7 cellular contexts compared by ENCODE assay signal in genomic region chr7:77154917-77155463, GRCh38. TPM values are rescaled to one million over a fixed set of nuclear protein-coding genes. Genes with fewer than 3 reads are reported as not detected.
DNase-seq lines count a peak whose midpoint lies in the region; ATAC-seq, FAIRE-seq and TF ChIP-seq lines count a peak whose summit lies in the region.
"Not testable (repeated sequence)": the region's sequence is repeated elsewhere in the genome, so short reads cannot be mapped to it uniquely, and the experiment has no call there.

No MANE protein-coding gene starts in this region.

- H3K9me1 ChIP-seq in K562 (ENCODE audit: control insufficient read depth, insufficient read depth, low read length): not testable (repeated sequence)

- H2BK15ac ChIP-seq in mesendoderm (replicated peaks; ENCODE audit: low read depth): not testable (repeated sequence)

- not testable (repeated sequence) for H3K79me2 ChIP-seq in PC-3 (ENCODE audit: low read length); K562 (ENCODE audit: control insufficient read depth, insufficient read depth, low read length); mesendoderm (ENCODE audit: control insufficient read depth, insufficient read depth, low read length)

- FAIRE-seq in GM18507 (lab: Jason Lieb, UNC) (peak; percentile 77), K562 (lab: Jason Lieb, UNC) (peak; percentile 76)

- BruUV-seq in PC-3 (replicated peaks; lab: Mats Ljungman, UMichigan); K562 (replicated peaks; lab: Mats Ljungman, UMichigan): not testable (repeated sequence)

- H3K18ac ChIP-seq in mesendoderm (ENCODE audit: low read length): not testable (repeated sequence)

- not testable (repeated sequence) for H4K5ac ChIP-seq in mesendoderm (ENCODE audit: low read length)

- not testable (repeated sequence) for TF ChIP-seq EP300 in K562 (IDR thresholded peaks at IDR 0.05; ENCODE audit: low read length)

- H3K4me1 ChIP-seq in PC-3 (ENCODE audit: insufficient read depth, low read length); K562 (replicated peaks in 1 of 2; ENCODE audit: control insufficient read depth in 2 of 2, insufficient read depth in 2 of 2, low read length in 2 of 2); mesendoderm (ENCODE audit: control insufficient read depth, low read depth, low read length): not testable (repeated sequence)

- not testable (repeated sequence) for H3K36me3 ChIP-seq in PC-3 (ENCODE audit: low read depth, low read length); K562 (ENCODE audit: control insufficient read depth, insufficient read depth, low read length); mesendoderm (ENCODE audit: control insufficient read depth, insufficient read depth, low read length)

- H2AFZ ChIP-seq in PC-3 (ENCODE audit: low read length); K562 (ENCODE audit: low read depth, low read length): not testable (repeated sequence)

- intact Hi-C loops in PC-3 (cut with micrococcal nuclease); K562 (cut with micrococcal nuclease): not testable (repeated sequence)

- H3K9ac ChIP-seq in PC-3 (ENCODE audit: low read length); K562 (ENCODE audit: insufficient read depth in 1 of 2, low read depth in 2 of 2, low read length in 2 of 2); mesendoderm (ENCODE audit: low read length): not testable (repeated sequence)

- not testable (repeated sequence) for H2BK5ac ChIP-seq in mesendoderm (ENCODE audit: low read length)

- H3K27me3 ChIP-seq in PC-3 (ENCODE audit: low read length); K562 (ENCODE audit: control insufficient read depth in 2 of 2, insufficient read depth in 2 of 2, low read length in 2 of 2); mesendoderm (ENCODE audit: insufficient read depth, low read length, poor library complexity): not testable (repeated sequence)

- not testable (repeated sequence) for H2BK120ac ChIP-seq in mesendoderm (ENCODE audit: low read depth, low read length)

- not testable (repeated sequence) for H4K8ac ChIP-seq in mesendoderm (ENCODE audit: low read depth, low read length)

- H3K23ac ChIP-seq in mesendoderm (ENCODE audit: low read length): not testable (repeated sequence)

- not testable (repeated sequence) for H4K20me1 ChIP-seq in PC-3 (ENCODE audit: low read length); K562 (replicated peaks; ENCODE audit: control insufficient read depth, insufficient read depth, low read length)

- H3F3A ChIP-seq in PC-3 (ENCODE audit: low read length, unreplicated experiment): not testable (repeated sequence)

- POLR2A ChIA-PET in PC-3 (lab: Charles Lee; ENCODE audit: unreplicated experiment); K562 (lab: Yijun Ruan, JAX): not testable (repeated sequence)

- H3K56ac ChIP-seq in mesendoderm (ENCODE audit: low read length): not testable (repeated sequence)

- H3K4me2 ChIP-seq in PC-3 (ENCODE audit: low read length); K562 (ENCODE audit: insufficient read depth, low read length); mesendoderm (ENCODE audit: low read length): not testable (repeated sequence)

- H2AK5ac ChIP-seq in mesendoderm (ENCODE audit: low read length): not testable (repeated sequence)

- DNase-seq in GM18507 (ENCODE audit: extremely low spot score, insufficient read length, low read depth); PC-3; K562 (ENCODE audit: extremely low read depth in 1 of 4, low spot score in 3 of 4): not testable (repeated sequence)
- DNase-seq in mesendoderm: peak; percentile 16

- not testable (repeated sequence) for TF ChIP-seq CTCF in PC-3 (conservative IDR thresholded peaks at IDR 0.05; ENCODE audit: low read depth, low read length); K562 (IDR thresholded peaks at IDR 0.05 in 2 of 3, conservative IDR thresholded peaks at IDR 0.05 in 1 of 3; ENCODE audit: insufficient read depth in 2 of 3, low read depth in 1 of 3, low read length in 3 of 3)

- not testable (repeated sequence) for H3K9me3 ChIP-seq in PC-3 (ENCODE audit: low read length); K562 (replicated peaks; ENCODE audit: control insufficient read depth, insufficient read depth, low read depth, low read length)

- not testable (repeated sequence) for H3K4me3 ChIP-seq in PC-3 (ENCODE audit: low read length); K562; mesendoderm (ENCODE audit: low read length)

- H3K4ac ChIP-seq in mesendoderm (ENCODE audit: low read depth, low read length): not testable (repeated sequence)

- not testable (repeated sequence) for H3K27ac ChIP-seq in PC-3 (ENCODE audit: low read length); K562 (ENCODE audit: extremely low read depth, low read depth, low read length); mesendoderm (ENCODE audit: low read depth, low read length)

- CTCF ChIA-PET in PC-3 (lab: Charles Lee); K562 (lab: Yijun Ruan, JAX; ENCODE audit: low intra/inter-chr PET ratio): not testable (repeated sequence)

- not testable (repeated sequence) for TF ChIP-seq RAD21 in K562 (CRISPR knock-in tag; conservative IDR thresholded peaks at IDR 0.05 in 1 of 2, IDR thresholded peaks at IDR 0.05 in 1 of 2)

- H3K79me1 ChIP-seq in mesendoderm (ENCODE audit: low read length): not testable (repeated sequence)

- not testable (repeated sequence) for TF ChIP-seq POLR2A in K562 (conservative IDR thresholded peaks at IDR 0.05)

- ATAC-seq in GM21390 (IDR thresholded peaks at IDR 0.05; ENCODE audit: unreplicated experiment): peak; percentile 40
- peak; percentile 56 for ATAC-seq in HG02884 (IDR thresholded peaks at IDR 0.05; ENCODE audit: unreplicated experiment)
- peak; percentile 29 for ATAC-seq in HG03457 (IDR thresholded peaks at IDR 0.05; ENCODE audit: unreplicated experiment)
- peak; percentile 25; the same call in 1 of the 2 replicates for ATAC-seq in PC-3
- ATAC-seq in K562: peak; percentile 80

- WGBS in K562 (ENCODE audit: insufficient coverage, low coverage, missing lambda C conversion rate): 3% methylated on average over 2 of the region's 3 CpGs
- no CpG with 5 or more reads among the region's 3 CpGs for WGBS in mesendoderm (ENCODE audit: extremely low coverage, insufficient coverage, low lambda C conversion rate)

- in situ Hi-C loops in K562 (cut with MboI): not testable (repeated sequence)

- not testable (repeated sequence) for H3K9me2 ChIP-seq in PC-3 (replicated peaks; ENCODE audit: low read length)

TF ChIP-seq in K562, 482 proteins besides CTCF, POLR2A, EP300 and RAD21:
- peak; percentile 42 for TF ChIP-seq RFX1 (IDR thresholded peaks at IDR 0.05)

RNA-seq across cellular contexts. Expression of gene CCDC146, which starts 32.6 kb away (rescaled TPM):
- 4.7 TPM in 1 of 2 replicates, not detected in the other for total RNA-seq in PC-3 (2014; rRNA removed)
- 0.67 and 2.3 TPM in 2 replicates for total RNA-seq in K562 (2011; cell fraction: chromatin; rRNA removed; ENCODE audit: low replicate concordance)
- 0.66 TPM in 1 of 2 replicates, not detected in the other for total RNA-seq in K562 (2011; cell fraction: nucleolus; rRNA removed)
- 1.0 TPM in 1 of 2 replicates, not detected in the other for total RNA-seq in K562 (2011; cell fraction: nucleoplasm; rRNA removed)
- 0.23 and 0.49 TPM in 2 replicates for total RNA-seq in K562 (2014; rRNA removed)
- total RNA-seq in K562 (2014; rRNA removed; fragmentation: Illumina TruSeq; extraction: Trizol): 0.29 and 0.89 TPM in 2 replicates
- total RNA-seq in K562 (2015; rRNA removed; fragmentation: Illumina TruSeq; extraction: Trizol): 0.23 and 0.98 TPM in 2 replicates
- 0.18 and 0.92 TPM in 2 replicates for total RNA-seq in K562 (2021)
- 0.59 and 0.72 TPM in 2 replicates for polyA plus RNA-seq in K562 (2011; rRNA removed)
- polyA plus RNA-seq in K562 (2011; cell fraction: cytosol; rRNA removed): 0.19 TPM in 1 of 2 replicates, not detected in the other
- polyA plus RNA-seq in K562 (2011; cell fraction: nucleus; rRNA removed): 1.2 and 2.4 TPM in 2 replicates
- 0.22 and 1.7 TPM in 2 replicates for polyA plus RNA-seq in K562 (2012)
- polyA plus RNA-seq in K562 (2014; fragmentation: Illumina TruSeq; extraction: Trizol): 0.22 and 0.51 TPM in 2 replicates
- polyA plus RNA-seq in K562 (2014; fragmentation: Nextera tagmentation; extraction: Ambion mirVana): under 1 TPM in 1 of 2 experiments, not detected in 1; 0.10 TPM
- 0.17 and 0.76 TPM in 2 replicates for polyA plus RNA-seq in K562 (2014; rRNA removed)
- polyA minus RNA-seq in K562 (2011; rRNA and poly(A)+ RNA removed): 0.42 TPM in 1 of 2 replicates, not detected in the other
- not detected in 2 replicates for polyA minus RNA-seq in K562 (2011; cell fraction: cytosol; rRNA and poly(A)+ RNA removed)
- polyA minus RNA-seq in K562 (2011; cell fraction: nucleus; rRNA and poly(A)+ RNA removed): 0.44 TPM in 1 of 2 replicates, not detected in the other
- polyA plus RNA-seq in mesendoderm (2013, experiment 1 of 2): 0.18 TPM
- polyA plus RNA-seq in mesendoderm (2013, experiment 2 of 2): 0.34 TPM

RNA-seq across cellular contexts. Expression of gene FGL2, which starts 44.6 kb away (rescaled TPM):
- total RNA-seq in PC-3 (2014; rRNA removed): not detected in 2 replicates
- not detected in 2 replicates for total RNA-seq in K562 (2011; cell fraction: chromatin; rRNA removed; ENCODE audit: low replicate concordance)
- total RNA-seq in K562 (2011; cell fraction: nucleolus; rRNA removed): not detected in 2 replicates
- total RNA-seq in K562 (2011; cell fraction: nucleoplasm; rRNA removed): not detected in 2 replicates
- total RNA-seq in K562 (2014; rRNA removed): not detected in 2 replicates
- not detected in 2 replicates for total RNA-seq in K562 (2014; rRNA removed; fragmentation: Illumina TruSeq; extraction: Trizol)
- total RNA-seq in K562 (2015; rRNA removed; fragmentation: Illumina TruSeq; extraction: Trizol): not detected in 2 replicates
- 0.11 TPM in 1 of 2 replicates, not detected in the other for total RNA-seq in K562 (2021)
- not detected in 2 replicates for polyA plus RNA-seq in K562 (2011; rRNA removed)
- not detected in 2 replicates for polyA plus RNA-seq in K562 (2011; cell fraction: cytosol; rRNA removed)
- polyA plus RNA-seq in K562 (2011; cell fraction: nucleus; rRNA removed): not detected in 2 replicates
- polyA plus RNA-seq in K562 (2012): 0.07 TPM in 1 of 2 replicates, not detected in the other
- polyA plus RNA-seq in K562 (2014; fragmentation: Illumina TruSeq; extraction: Trizol): not detected in 2 replicates
- not detected for polyA plus RNA-seq in K562 (2014; fragmentation: Nextera tagmentation; extraction: Ambion mirVana)
- not detected in 2 replicates for polyA plus RNA-seq in K562 (2014; rRNA removed)
- not detected in 2 replicates for polyA minus RNA-seq in K562 (2011; rRNA and poly(A)+ RNA removed)
- not detected in 2 replicates for polyA minus RNA-seq in K562 (2011; cell fraction: cytosol; rRNA and poly(A)+ RNA removed)
- polyA minus RNA-seq in K562 (2011; cell fraction: nucleus; rRNA and poly(A)+ RNA removed): not detected in 2 replicates
- 0.01 TPM for polyA plus RNA-seq in mesendoderm (2013, experiment 1 of 2)
- polyA plus RNA-seq in mesendoderm (2013, experiment 2 of 2): 0.01 TPM

Comparison
In these comparisons a context has a peak if more than half of its experiments do, and no peak if none do; other contexts are left out.
1. ATAC-seq: peak in every context shown above with its lines; median percentile 80 in K562; 56 in HG02884; 40 in GM21390; 29 in HG03457; 25 in PC-3.